ENCODE assay signal across 27 cellular contexts in the genomic region with DNA sequence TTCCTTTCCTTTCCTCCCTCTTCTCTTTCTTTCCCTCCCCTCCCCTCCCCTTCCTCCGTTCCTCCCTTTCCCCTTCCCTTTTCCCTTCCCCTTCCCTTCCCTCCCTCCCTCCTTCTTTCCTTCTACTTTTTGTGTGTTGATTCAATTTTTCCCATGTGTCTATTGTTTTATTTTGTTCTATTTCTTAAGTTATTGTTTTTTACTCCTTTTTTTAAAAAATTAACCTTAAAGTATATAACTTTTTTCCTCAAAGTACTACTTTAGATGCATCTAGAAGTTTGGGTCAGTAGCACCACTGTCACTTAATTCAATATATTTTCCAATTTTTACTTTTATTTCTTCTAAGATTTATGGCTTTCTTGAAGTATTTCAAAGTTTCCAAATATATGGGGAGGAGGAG.
"Had no signal": no experiment of that assay in that cellular context is flagged by ENCODE, and none has a peak within 500 bp of the region (broad histone marks: within the 10 kb centered on the region; RNA-seq: fewer than 3 reads in every experiment).

No MANE protein-coding gene starts in this region.

- H3K27me3 ChIP-seq: colonic mucosa, esophagus muscularis mucosa, esophagus squamous epithelium, gastrocnemius medialis, gastroesophageal sphincter had no signal

- H3K4me1 Mint-ChIP-seq: endodermal cell had no signal

- ATAC-seq: effector memory CD8-positive, alpha-beta T cell; esophagus mucosa; foreskin keratinocyte; gastrocnemius medialis; gastroesophageal sphincter; heart left ventricle; heart right ventricle had no signal

- H3K4me3 ChIP-seq: colonic mucosa, coronary artery, esophagus muscularis mucosa, esophagus squamous epithelium, gastrocnemius medialis, gastroesophageal sphincter, heart left ventricle, heart right ventricle had no signal

- H3K9me3 ChIP-seq: colonic mucosa, esophagus squamous epithelium, gastrocnemius medialis had no signal

- DNase-seq: colonic mucosa; cortex of kidney; dermis blood vessel endothelial cell; effector CD4-positive, alpha-beta T cell; effector CD8-positive, alpha-beta T cell; effector memory CD4-positive, alpha-beta T cell; effector memory CD8-positive, alpha-beta T cell; endodermal cell; erythroblast; esophagus squamous epithelium; foreskin fibroblast; foreskin keratinocyte; foreskin melanocyte; gastrocnemius medialis; glutamatergic neuron; heart left ventricle; heart right ventricle had no signal

- H3K27ac ChIP-seq: colonic mucosa, coronary artery, epithelial cell of prostate, esophagus muscularis mucosa, esophagus squamous epithelium, foreskin keratinocyte, gastrocnemius medialis, gastroesophageal sphincter, heart left ventricle, heart right ventricle had no signal

- H3K27ac Mint-ChIP-seq: dendritic cell treated with granulocyte-macrophage colony-stimulating factor and Interleukin-4, amounts not matched to agents 40 ng/mL and 50 ng/mL, for 4 days; effector memory CD8-positive, alpha-beta T cell; endodermal cell had no signal

- H3K4me1 ChIP-seq: colonic mucosa, esophagus muscularis mucosa, esophagus squamous epithelium, foreskin keratinocyte, gastrocnemius medialis, gastroesophageal sphincter, heart left ventricle, heart right ventricle had no signal

- H3K4me3 Mint-ChIP-seq: dendritic cell treated with granulocyte-macrophage colony-stimulating factor and Interleukin-4, amounts not matched to agents 40 ng/mL and 50 ng/mL, for 4 days; effector memory CD8-positive, alpha-beta T cell; endodermal cell had no signal

- FAIRE-seq: colon, endometrium, endothelial cell of umbilical vein, frontal cortex had no signal

- H3K36me3 ChIP-seq: colonic mucosa, esophagus muscularis mucosa, esophagus squamous epithelium, gastrocnemius medialis, gastroesophageal sphincter, heart left ventricle, heart right ventricle had no signal

- H3K9me3 Mint-ChIP-seq: dendritic cell treated with granulocyte-macrophage colony-stimulating factor and Interleukin-4, amounts not matched to agents 40 ng/mL and 50 ng/mL, for 4 days had no signal
